Comparison of ENCODE assay signal across 8 cellular contexts in the genomic region with DNA sequence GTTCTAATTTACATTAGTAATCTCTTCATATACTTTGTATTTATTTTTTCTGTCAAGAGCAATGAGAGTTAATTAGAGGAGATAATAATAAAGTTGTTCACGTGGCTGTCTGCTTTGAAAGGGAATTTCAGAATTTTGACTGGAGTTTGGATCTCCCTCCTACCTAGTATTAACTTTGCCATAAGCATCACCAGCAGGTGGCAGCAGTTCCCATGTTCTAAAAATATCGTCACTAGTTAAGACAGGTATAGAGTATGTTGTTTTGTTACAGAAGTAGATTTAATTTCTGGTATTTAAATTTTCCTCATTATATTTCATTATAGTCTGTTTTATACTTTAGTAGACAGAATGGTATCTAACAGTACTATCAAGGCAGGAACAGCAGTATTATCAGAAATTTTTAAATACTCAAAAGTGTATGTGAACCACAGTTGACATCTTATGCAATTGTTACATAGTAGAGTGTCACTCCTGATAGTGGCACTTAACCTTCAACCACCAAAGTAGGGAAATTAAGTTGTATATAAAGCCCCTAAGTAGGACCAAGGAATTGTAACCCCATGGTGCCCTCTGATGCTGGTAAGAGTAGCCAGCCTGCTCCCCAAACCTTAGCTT. TPM values are rescaled to one million over a fixed set of nuclear protein-coding genes. Genes with fewer than 3 reads are reported as not detected.
A peak's percentile ranks its signal among the peaks of the same experiment; 100 is the strongest.
DNase-seq lines count a peak whose midpoint lies in the region.

No MANE protein-coding gene starts in this region.

- H3K36me3 ChIP-seq in SJSA1: peaks cover 46% of the 10 kb centered on the region

- H3K4me1 ChIP-seq in SJSA1 (replicated peaks): no peaks in the 10 kb centered on the region

- peak; percentile 42 to 52 for DNase-seq in NCI-H2081 (lab: John Stamatoyannopoulos, UW)
- no peak for DNase-seq in NCI-H2081 treated with DMSO at 0.1 percent for 48 hours (lab: John Stamatoyannopoulos, UW)
- peak; percentile 66 for DNase-seq in Jurkat, Clone E6-1 (ENCODE audit: low read depth, low spot score)
- DNase-seq in SJSA1 (ENCODE audit: low read depth in 1 of 2, low spot score in 2 of 2): peak; percentile 69 to 72
- peak; percentile 51 for DNase-seq in activated effector memory CD4-positive, alpha-beta T cell treated with Interleukin-2 at 50 U/mL for 16 hours
- peak; percentile 54 for DNase-seq in germinal center (ENCODE audit: low spot score)
- DNase-seq in pons (ENCODE audit: low spot score): peak; percentile 80
- DNase-seq in DMS153 (lab: John Stamatoyannopoulos, UW): no peak

- no peaks in the 10 kb centered on the region for H3K27me3 ChIP-seq in SJSA1 (replicated peaks)

- H3K9me3 ChIP-seq in SJSA1 (replicated peaks): no peaks in the 10 kb centered on the region

- no peak overlapping the region for H3K27ac ChIP-seq in SJSA1

- H3K4me3 ChIP-seq in Jurkat, Clone E6-1 (ENCODE audit: low read length): no peak overlapping the region
- H3K4me3 ChIP-seq in SJSA1: no peak overlapping the region

RNA-seq across cellular contexts. Expression of a gene that starts 20.4 kb away (rescaled TPM):
- 48.8 TPM for polyA plus RNA-seq in Jurkat, Clone E6-1 (2012; ENCODE audit: insufficient read depth, insufficient read length)
- 27.0 and 55.7 TPM in 2 replicates for total RNA-seq in SJSA1 (2014; rRNA removed; shearing (Covaris generic))

RNA-seq across cellular contexts. Expression of a gene that starts 23.6 kb away (rescaled TPM):
- polyA plus RNA-seq in Jurkat, Clone E6-1 (2012; ENCODE audit: insufficient read depth, insufficient read length): 48.7 TPM
- 134 and 152 TPM in 2 replicates for total RNA-seq in SJSA1 (2014; rRNA removed; shearing (Covaris generic))

RNA-seq across cellular contexts. Expression of a gene that starts 34.5 kb away (rescaled TPM):
- 0.26 TPM for polyA plus RNA-seq in Jurkat, Clone E6-1 (2012; ENCODE audit: insufficient read depth, insufficient read length)
- not detected in 2 replicates for total RNA-seq in SJSA1 (2014; rRNA removed; shearing (Covaris generic))

Comparison
In these comparisons a context has a peak if more than half of its experiments do, and no peak if none do; other contexts are left out.
1. DNase-seq: peak in NCI-H2081 (2 of 2), Jurkat, Clone E6-1 (single experiment), SJSA1 (2 of 2), activated effector memory CD4-positive, alpha-beta T cell treated with Interleukin-2 at 50 U/mL for 16 hours (single experiment), germinal center (single experiment) and pons (single experiment); none in NCI-H2081 treated with DMSO at 0.1 percent for 48 hours (single experiment) and DMS153 (single experiment).